2 cellular contexts compared by ENCODE assay signal in the genomic region with DNA sequence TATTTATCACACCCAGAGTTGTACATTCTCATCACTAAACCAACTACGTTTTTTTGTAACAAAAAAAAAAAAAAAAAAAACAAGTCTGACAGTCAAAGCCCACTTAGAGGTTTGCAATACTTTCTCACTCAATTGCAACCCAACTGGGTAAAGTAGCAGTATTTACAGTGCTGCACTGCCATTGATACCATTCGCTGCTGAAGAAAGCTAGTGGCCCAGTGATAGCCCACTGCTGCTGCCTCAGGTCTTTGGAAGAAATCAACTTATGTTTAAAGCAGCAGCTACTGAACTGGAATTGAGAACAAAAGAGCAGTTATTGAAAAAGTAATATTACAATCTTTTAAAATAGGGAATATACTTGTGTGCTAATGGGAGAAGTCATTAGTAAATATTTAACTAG.
TF ChIP-seq lines count a peak whose summit lies in the region.

No MANE protein-coding gene starts in this region.

TF ChIP-seq in SK-N-SH, 30 proteins besides CTCF, POLR2A, EP300 and RAD21 (continued from another document):
- TF ChIP-seq PBX3 (IDR thresholded peaks at IDR 0.05) (no peak), JUND (IDR thresholded peaks at IDR 0.05) (no peak), MXI1 (IDR thresholded peaks at IDR 0.05; ENCODE audit: low read depth, low read length) (no peak), REST (IDR thresholded peaks at IDR 0.05; ENCODE audit: low read depth, low read length) (no peak), EZH2phosphoT487 (IDR thresholded peaks at IDR 0.05; ENCODE audit: borderline replicate concordance, low read depth) (no peak), GABPA (IDR thresholded peaks at IDR 0.05; ENCODE audit: low read depth) (no peak), YY1 (IDR thresholded peaks at IDR 0.05; ENCODE audit: low read depth) (no peak), NRF1 (IDR thresholded peaks at IDR 0.05; ENCODE audit: low read depth, low read length) (no peak), TEAD4 (IDR thresholded peaks at IDR 0.05; ENCODE audit: borderline replicate concordance, insufficient read depth) (no peak), GATA2 (CRISPR knock-in tag; IDR thresholded peaks at IDR 0.05) (no peak)
- TF ChIP-seq, protein P1, sequence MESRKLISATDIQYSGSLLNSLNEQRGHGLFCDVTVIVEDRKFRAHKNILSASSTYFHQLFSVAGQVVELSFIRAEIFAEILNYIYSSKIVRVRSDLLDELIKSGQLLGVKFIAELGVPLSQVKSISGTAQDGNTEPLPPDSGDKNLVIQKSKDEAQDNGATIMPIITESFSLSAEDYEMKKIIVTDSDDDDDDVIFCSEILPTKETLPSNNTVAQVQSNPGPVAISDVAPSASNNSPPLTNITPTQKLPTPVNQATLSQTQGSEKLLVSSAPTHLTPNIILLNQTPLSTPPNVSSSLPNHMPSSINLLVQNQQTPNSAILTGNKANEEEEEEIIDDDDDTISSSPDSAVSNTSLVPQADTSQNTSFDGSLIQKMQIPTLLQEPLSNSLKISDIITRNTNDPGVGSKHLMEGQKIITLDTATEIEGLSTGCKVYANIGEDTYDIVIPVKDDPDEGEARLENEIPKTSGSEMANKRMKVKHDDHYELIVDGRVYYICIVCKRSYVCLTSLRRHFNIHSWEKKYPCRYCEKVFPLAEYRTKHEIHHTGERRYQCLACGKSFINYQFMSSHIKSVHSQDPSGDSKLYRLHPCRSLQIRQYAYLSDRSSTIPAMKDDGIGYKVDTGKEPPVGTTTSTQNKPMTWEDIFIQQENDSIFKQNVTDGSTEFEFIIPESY (IDR thresholded peaks at IDR 0.05; ENCODE audit: borderline replicate concordance, low read depth) = no peak

TF ChIP-seq in SK-N-SH treated with all-trans-retinoic acid at 6 μM for 48 hours, 23 proteins besides CTCF, POLR2A, EP300 and RAD21 (continued from another document):
- TF ChIP-seq TSHZ2 (CRISPR knock-in tag; IDR thresholded peaks at IDR 0.05) (no peak), TOX (CRISPR knock-in tag; IDR thresholded peaks at IDR 0.05; ENCODE audit: borderline replicate concordance) (no peak), ZNF70 (CRISPR knock-in tag; IDR thresholded peaks at IDR 0.05) (no peak)
